28 cellular contexts compared by ENCODE assay signal in genomic region chr11:116680349-116681125, GRCh38.
DNase-seq lines count a peak whose midpoint lies in the region; ATAC-seq, FAIRE-seq and TF ChIP-seq lines count a peak whose summit lies in the region.
"Had no signal": no experiment of that assay in that cellular context is flagged by ENCODE, and none has a peak within 500 bp of the region (broad histone marks: within the 10 kb centered on the region; RNA-seq: fewer than 3 reads in every experiment).

No MANE protein-coding gene starts in this region.

- CTCF ChIA-PET in GM12878 (lab: Yijun Ruan, JAX) = interaction anchor here (0.8 to 1.2 kb wide), 4 partner anchors 9 to 227 kb away, joined by 3 to 8 read pairs (median 4); no protein-coding TSS in a partner anchor
- CTCF ChIA-PET in activated CD4-positive, alpha-beta memory T cell treated with anti-CD3 and anti-CD28 coated beads for 36 hours (lab: Charles Lee) = interaction anchor here (1.0 kb wide), 1 partner anchor 39 kb away, joined by 3 read pairs; no protein-coding TSS in a partner anchor

- POLR2A ChIA-PET in GM12878 (lab: Charles Lee) = no interaction called here
- POLR2A ChIA-PET in activated CD4-positive, alpha-beta memory T cell treated with anti-CD3 and anti-CD28 coated beads for 36 hours (lab: Charles Lee) = no interaction called here

- RAD21 ChIA-PET in GM12878 (lab: Charles Lee; ENCODE audit: unreplicated experiment) = interaction anchor here (1.1 to 1.8 kb wide), 2 partner anchors 9 to 11 kb away, joined by 3 to 6 read pairs; no protein-coding TSS in a partner anchor

- H3K9me3 ChIP-seq in GM12878 (replicated peaks; ENCODE audit: control insufficient read depth, insufficient read depth, low read length) (no peaks in the 10 kb centered on the region), gastroesophageal sphincter (peaks cover 0 to 1% (median 0%) of the 10 kb centered on the region in 3 donors)
- H3K9me3 ChIP-seq: BLaER1 had no signal

- TF ChIP-seq EP300 in GM12878 (IDR thresholded peaks at IDR 0.05; ENCODE audit: borderline replicate concordance in 1 of 2, control insufficient read depth in 1 of 2, low read depth in 2 of 2, low read length in 2 of 2) (no peak), gastroesophageal sphincter (IDR thresholded peaks at IDR 0.05) (no peak)

- FAIRE-seq in GM12878 (lab: Jason Lieb, UNC) = no peak
- FAIRE-seq: H1 had no signal

- SMC1A ChIA-PET in GM12878 (lab: Charles Lee; ENCODE audit: uncharacterized antibody, unreplicated experiment) = interaction anchor here (1.0 kb wide), 1 partner anchor 29 kb away, joined by 3 read pairs; no protein-coding TSS in a partner anchor

- no peak overlapping the region for H3K27ac Mint-ChIP-seq in mesothelial cell of epicardium
- no peak overlapping the region for H3K27ac Mint-ChIP-seq in activated CD4-positive, alpha-beta memory T cell treated with anti-CD3 and anti-CD28 coated beads for 36 hours
- H3K27ac Mint-ChIP-seq: CD4-positive, alpha-beta T cell had no signal

- no peaks in the 10 kb centered on the region for H3K36me3 ChIP-seq in GM12878 (ENCODE audit: control insufficient read depth in 2 of 2, insufficient read depth in 2 of 2, low read length in 1 of 2)
- H3K36me3 ChIP-seq in gastroesophageal sphincter = no peaks in the 10 kb centered on the region
- H3K36me3 ChIP-seq: BLaER1 had no signal

- no peak overlapping the region for H3K4me2 ChIP-seq in GM12878 (ENCODE audit: control insufficient read depth, insufficient read depth)
- H3K4me2 ChIP-seq: BLaER1 had no signal

- no peaks in the 10 kb centered on the region for H3K27me3 ChIP-seq in GM12878 (replicated peaks in 1 of 2; ENCODE audit: control insufficient read depth in 2 of 2, insufficient read depth in 2 of 2, low read length in 1 of 2)
- peaks cover 10% of the 10 kb centered on the region for H3K27me3 ChIP-seq in gastroesophageal sphincter
- H3K27me3 ChIP-seq: BLaER1 had no signal

- no peak overlapping the region for H3K4me3 ChIP-seq in GM12878
- no peak overlapping the region for H3K4me3 ChIP-seq in gastroesophageal sphincter
- H3K4me3 ChIP-seq: BLaER1, SK-N-MC had no signal

- intact Hi-C loops in GM12878 (cut with micrococcal nuclease; ENCODE audit: unreplicated experiment) = no loop called here
- intact Hi-C loops in activated CD4-positive, alpha-beta memory T cell treated with anti-CD3 and anti-CD28 coated beads for 36 hours (cut with micrococcal nuclease) = no loop called here

- H3K27ac ChIP-seq in GM12878 (ENCODE audit: control insufficient read depth, insufficient read depth) = no peak overlapping the region
- no peak overlapping the region for H3K27ac ChIP-seq in gastroesophageal sphincter
- H3K27ac ChIP-seq: 22Rv1, BLaER1, HL-60, RWPE1, SK-N-MC had no signal

- H4K20me1 ChIP-seq in GM12878 (ENCODE audit: control insufficient read depth, insufficient read depth) = no peaks in the 10 kb centered on the region
- H4K20me1 ChIP-seq: BLaER1 had no signal

- no peak overlapping the region for H3K9ac ChIP-seq in GM12878 (ENCODE audit: control insufficient read depth, insufficient read depth, low read length)
- H3K9ac ChIP-seq: BLaER1 had no signal

- H3K9me3 Mint-ChIP-seq in mesothelial cell of epicardium = peaks cover 25% of the 10 kb centered on the region
- H3K9me3 Mint-ChIP-seq in activated CD4-positive, alpha-beta memory T cell treated with anti-CD3 and anti-CD28 coated beads for 36 hours = peaks cover 7% of the 10 kb centered on the region

- in situ Hi-C loops in GM12878 (cut with MboI) = no loop called here

- no TSS peak for BruUV-seq in GM12878 (replicated peaks; lab: Mats Ljungman, UMichigan)

- no peaks in the 10 kb centered on the region for H3K4me1 Mint-ChIP-seq in mesothelial cell of epicardium
- peaks cover 4% of the 10 kb centered on the region for H3K4me1 Mint-ChIP-seq in activated CD4-positive, alpha-beta memory T cell treated with anti-CD3 and anti-CD28 coated beads for 36 hours (ENCODE audit: low read depth)

- WGBS in GM12878 (ENCODE audit: insufficient coverage, insufficient replicate concordance, low lambda C conversion rate, missing lambda C conversion rate) = 16% methylated on average over 4 of the region's 4 CpGs
- WGBS in gastroesophageal sphincter (ENCODE audit: low coverage in 1 of 2), 2 donors = 68 to 86% methylated on average over 3 to 4 of the region's 4 CpGs

- no peak for TF ChIP-seq RAD21 in GM12878 (IDR thresholded peaks at IDR 0.05; ENCODE audit: insufficient read depth, low read depth, low read length)

- TF ChIP-seq CTCF in GM12878 (IDR thresholded peaks at IDR 0.05 in 2 of 3, conservative IDR thresholded peaks at IDR 0.05 in 1 of 3; ENCODE audit: control insufficient read depth in 2 of 3, extremely low read depth in 1 of 3, insufficient read depth in 1 of 3, low read depth in 3 of 3, low read length in 3 of 3) (no peak), mesothelial cell of epicardium (IDR thresholded peaks at IDR 0.05; ENCODE audit: unreplicated experiment) (peak; percentile 59), gastroesophageal sphincter (IDR thresholded peaks at IDR 0.05) (no peak)

- TF ChIP-seq POLR2A in GM12878 (IDR thresholded peaks at IDR 0.05; ENCODE audit: low read depth, low read length) (no peak), gastroesophageal sphincter (IDR thresholded peaks at IDR 0.05) (no peak)

- no peaks in the 10 kb centered on the region for H3K79me2 ChIP-seq in GM12878 (ENCODE audit: control insufficient read depth, insufficient read depth, low read length)

- DNase-seq in NCI-H82 (lab: John Stamatoyannopoulos, UW) (peak; percentile 48), NCI-H82 treated with DMSO at 0.1 percent for 48 hours (lab: John Stamatoyannopoulos, UW; ENCODE audit: unreplicated experiment) (no peak), GM12878 (ENCODE audit: low read depth, low spot score) (no peak), mesothelial cell of epicardium (ENCODE audit: low spot score in 2 of 2, unreplicated experiment in 2 of 2) (no peak), kidney glomerular epithelial cell (lab: John Stamatoyannopoulos, UW) (no peak), HPDE6-E6E7 (ENCODE audit: extremely low spot score) (no peak)
- DNase-seq in activated CD4-positive, alpha-beta memory T cell treated with anti-CD3 and anti-CD28 coated beads for 36 hours = no peak
- DNase-seq: ACHN; CD4-positive, alpha-beta T cell; COR-L47; DMS 273 treated with DMSO at 0.1 percent for 48 hours; DMS79 treated with DMSO at 0.1 percent for 48 hours; KBM-7; NCI-H1105 treated with DMSO at 0.1 percent for 48 hours; NCI-H1694; NCI-H2081; NCI-H2171; NCI-H524 treated with DMSO at 0.1 percent for 48 hours; PC-3; SHP77 treated with DMSO at 0.1 percent for 48 hours; SW 1271 had no signal

- ATAC-seq in GM12878 = peak; percentile 41
- ATAC-seq in gastroesophageal sphincter = no peak
- ATAC-seq: PC-3 had no signal

- peaks cover 29% of the 10 kb centered on the region for H3K27me3 Mint-ChIP-seq in mesothelial cell of epicardium (ENCODE audit: low read depth)
- H3K27me3 Mint-ChIP-seq in activated CD4-positive, alpha-beta memory T cell treated with anti-CD3 and anti-CD28 coated beads for 36 hours = peaks cover 18% of the 10 kb centered on the region

- no peak overlapping the region for H2AFZ ChIP-seq in GM12878 (ENCODE audit: control insufficient read depth, low read depth, low read length)

- H3K4me3 Mint-ChIP-seq in mesothelial cell of epicardium = no peak overlapping the region
- no peak overlapping the region for H3K4me3 Mint-ChIP-seq in activated CD4-positive, alpha-beta memory T cell treated with anti-CD3 and anti-CD28 coated beads for 36 hours
- H3K4me3 Mint-ChIP-seq: CD4-positive, alpha-beta T cell had no signal

- H3K36me3 Mint-ChIP-seq in mesothelial cell of epicardium = no peaks in the 10 kb centered on the region
- no peaks in the 10 kb centered on the region for H3K36me3 Mint-ChIP-seq in activated CD4-positive, alpha-beta memory T cell treated with anti-CD3 and anti-CD28 coated beads for 36 hours

- no peaks in the 10 kb centered on the region for H3K4me1 ChIP-seq in GM12878 (ENCODE audit: control insufficient read depth, insufficient read depth, low read length)
- no peaks in the 10 kb centered on the region for H3K4me1 ChIP-seq in gastroesophageal sphincter
- H3K4me1 ChIP-seq: BLaER1 had no signal

TF ChIP-seq in GM12878, 131 proteins besides CTCF, POLR2A, EP300 and RAD21:
- no peak for TF ChIP-seq ZNF384 (IDR thresholded peaks at IDR 0.05; ENCODE audit: borderline replicate concordance, low read depth, low read length)
- TF ChIP-seq JUNB (IDR thresholded peaks at IDR 0.05) = peak; percentile 13; the same call in 1 of the 2 replicates
